In the genomic region with DNA sequence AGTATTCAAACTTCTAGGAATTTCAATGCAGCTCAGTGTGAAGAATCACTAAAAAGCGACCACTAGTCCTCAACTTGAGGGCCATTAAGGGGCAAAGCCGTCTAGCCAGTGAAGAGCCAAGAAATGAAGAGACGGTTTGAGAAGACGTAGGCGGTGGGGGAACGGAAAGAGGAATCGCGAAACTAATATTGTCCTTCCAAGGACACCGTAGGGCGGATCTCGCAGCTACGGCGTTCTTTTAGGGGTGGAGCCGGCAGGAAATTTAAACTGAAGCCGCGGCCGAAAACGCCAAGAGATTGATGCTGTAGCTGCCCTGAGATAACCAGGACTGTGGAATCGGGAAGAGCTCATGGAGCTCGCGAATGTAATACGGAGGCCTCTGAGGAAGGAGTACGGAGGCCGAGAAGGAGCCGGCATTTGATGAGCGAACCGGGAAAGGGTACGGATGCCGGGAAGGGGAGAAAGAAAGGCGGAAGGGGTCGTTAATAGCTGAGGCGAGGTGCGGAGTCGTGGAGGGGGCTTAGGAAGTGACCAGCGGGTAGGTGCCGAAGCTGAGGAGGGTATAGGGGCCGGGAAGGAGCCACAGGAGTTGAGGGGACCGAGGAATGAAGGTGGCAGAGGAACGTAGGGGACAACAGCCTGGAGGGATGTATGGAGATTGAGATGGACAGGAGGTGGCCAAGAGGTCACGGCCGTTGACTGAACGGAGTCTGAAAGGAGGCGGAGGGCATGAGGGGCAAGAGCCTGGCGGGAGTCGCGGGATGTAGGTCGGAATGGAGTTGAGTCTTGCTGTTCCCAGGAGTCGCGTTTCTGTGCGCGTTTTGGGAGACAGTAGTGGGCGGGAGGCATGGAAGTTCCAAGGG, we compare ENCODE assay signal across 9 cellular contexts. TPM values are rescaled to one million over a fixed set of nuclear protein-coding genes. Genes with fewer than 3 reads are reported as not detected.
A peak's percentile ranks its signal among the peaks of the same experiment; 100 is the strongest.
DNase-seq lines count a peak whose midpoint lies in the region; ATAC-seq and TF ChIP-seq lines count a peak whose summit lies in the region.
"Had no signal": no experiment of that assay in that cellular context is flagged by ENCODE, and none has a peak within 500 bp of the region (broad histone marks: within the 10 kb centered on the region; RNA-seq: fewer than 3 reads in every experiment).

DBF4B (plus strand) TSS at position 265 of the 863 bp plus-strand sequence; CDS start at position 421, 156 bp downstream.

- intact Hi-C loops in adrenal gland (cut with DNase I) = no loop called here
- intact Hi-C loops in left cardiac atrium (cut with DNase I) = no loop called here
- intact Hi-C loops in posterior cingulate gyrus (cut with DNase I) = loop anchor here (2.0 kb wide), 1 partner anchor 20 kb away; the partner anchor contains the start of gene CCDC43
- intact Hi-C loops in transverse colon (cut with DNase I; ENCODE audit: low total_unique reads) = no loop called here

- no peak for TF ChIP-seq CTCF in BJ (IDR thresholded peaks at IDR 0.05; ENCODE audit: insufficient read depth, low read depth, low read length)
- TF ChIP-seq CTCF in adrenal gland (IDR thresholded peaks at IDR 0.05) = peak in 1 of 6 experiments; percentile 25
- no peak for TF ChIP-seq CTCF in transverse colon (IDR thresholded peaks at IDR 0.05)

- H3K36me3 Mint-ChIP-seq in T-cell = no peaks in the 10 kb centered on the region

- peaks cover 0 to 6% (median 5%) of the 10 kb centered on the region in 3 donors for H3K4me1 Mint-ChIP-seq in T-cell

- H3K27me3 ChIP-seq in BJ (ENCODE audit: control insufficient read depth, insufficient read depth, low read length) (no peaks in the 10 kb centered on the region), adrenal gland (no peaks in the 10 kb centered on the region), transverse colon (peaks cover 20% of the 10 kb centered on the region)

- no peak for TF ChIP-seq EP300 in transverse colon (IDR thresholded peaks at IDR 0.05; ENCODE audit: low read depth)

- POLR2A ChIA-PET in BJ (lab: Charles Lee) (no interaction called here), T-cell (lab: Charles Lee) (no interaction called here)

- DNase-seq in BJ (ENCODE audit: low read depth) = peak; percentile 59
- peak; percentile 86 for DNase-seq in NCI-H146 (lab: John Stamatoyannopoulos, UW)
- DNase-seq in T-cell = peak; percentile 61 to 86 (median 79)
- DNase-seq in adrenal gland = peak; percentile 75 to 91 (median 84)
- DNase-seq in left cardiac atrium = peak; percentile 82
- DNase-seq in posterior cingulate gyrus = peak; percentile 68 to 95 (median 76)
- peak; percentile 88 for DNase-seq in transverse colon

- no peaks in the 10 kb centered on the region for H3K36me3 ChIP-seq in BJ (ENCODE audit: control insufficient read depth, insufficient read depth, low read length)
- H3K36me3 ChIP-seq in adrenal gland (replicated peaks in 1 of 2) = no peaks in the 10 kb centered on the region
- H3K36me3 ChIP-seq in transverse colon = peaks cover 0 to 2% (median 0%) of the 10 kb centered on the region in 4 donors

- peaks cover 0 to 8% of the 10 kb centered on the region in 2 donors for H3K27me3 Mint-ChIP-seq in T-cell
- H3K27me3 Mint-ChIP-seq: IgD-negative memory B cell had no signal

- H3K4me1 ChIP-seq in adrenal gland (replicated peaks in 1 of 2) = peaks cover 7 to 12% of the 10 kb centered on the region in 2 donors
- peaks cover 5 to 16% (median 7%) of the 10 kb centered on the region in 4 donors for H3K4me1 ChIP-seq in transverse colon

- in situ Hi-C loops in transverse colon (cut with MboI; ENCODE audit: low pct_ligation_motif_present in 1 of 4, low pct_unique_long_range_greater_than_20kb in 1 of 4, low sequenced_read_pairs in 3 of 4) = no loop called here

- 0 to 1% (median 0%) methylated on average over 52 of the region's 52 CpGs for WGBS in adrenal gland, 4 donors
- 0 to 1% methylated on average over 9 to 52 of the region's 52 CpGs for WGBS in transverse colon (ENCODE audit: low coverage in 1 of 2), 2 donors

- peak; percentile 76 for ATAC-seq in GM21526 (IDR thresholded peaks at IDR 0.05; ENCODE audit: low FRiP score, unreplicated experiment)
- peak; percentile 93 to 97 (median 96) for ATAC-seq in T-cell (replicated peaks in 1 of 4)
- peak; percentile 92 for ATAC-seq in left cardiac atrium

- peak in 1 of 2 donors; percentile 23 for TF ChIP-seq POLR2A in adrenal gland (IDR thresholded peaks at IDR 0.05)
- TF ChIP-seq POLR2A in transverse colon (IDR thresholded peaks at IDR 0.05) = no peak

- no peak within 1 kb of the TSS for H3K27ac Mint-ChIP-seq in T-cell

- H3K9me3 ChIP-seq in adrenal gland (replicated peaks in 1 of 3) (no peaks in the 10 kb centered on the region), transverse colon (no peaks in the 10 kb centered on the region)

- H3K27ac ChIP-seq in adrenal gland = peak within 1 kb of the TSS in 3 of 5 donors; percentile 18 to 66 (median 50)
- H3K27ac ChIP-seq in transverse colon = peak within 1 kb of the TSS; percentile 68 to 85 (median 76)

- no peaks in the 10 kb centered on the region for H3K9me3 Mint-ChIP-seq in T-cell

- no peak within 1 kb of the TSS for H3K4me3 Mint-ChIP-seq in T-cell

- H3K4me3 ChIP-seq in BJ (ENCODE audit: low read depth, low read length) (peak within 1 kb of the TSS; percentile 72), adrenal gland (peak within 1 kb of the TSS; percentile 20 to 74 (median 62)), transverse colon (peak within 1 kb of the TSS; percentile 50 to 100 (median 68))

- CTCF ChIA-PET in BJ (lab: Yijun Ruan, JAX) (interaction anchor here (0.8 to 0.9 kb wide), 2 partner anchors 18 to 36 kb away, joined by 3 to 4 read pairs; no protein-coding TSS in a partner anchor), T-cell (lab: Charles Lee) (interaction anchor here (0.5 to 1.2 kb wide), 3 partner anchors 14 to 194 kb away, joined by 4 to 5 read pairs (median 4); no protein-coding TSS in a partner anchor)

RNA-seq across cellular contexts. Expression of gene DBF4B, which starts in this region (rescaled TPM):
- polyA plus RNA-seq in BJ (2011; rRNA removed) (6.1 and 9.9 TPM in 2 replicates), adrenal gland (10 to 100 TPM in 1 of 3 donors, 1 to 10 TPM in 2; 1.9 to 10.5 (median 3.7) TPM)
- 5.6 and 7.4 TPM in 2 replicates for polyA minus RNA-seq in BJ (2011; rRNA and poly(A)+ RNA removed)
- total RNA-seq in T-cell (1 to 10 TPM; 3.8 to 7.8 (median 6.8) TPM), adrenal gland (1 to 10 TPM; 2.1 to 8.1 (median 4.7) TPM), left cardiac atrium (1 to 10 TPM; 3.6 to 5.6 TPM), transverse colon (1 to 10 TPM; 1.5 to 3.5 (median 2.5) TPM)

Comparison
In these comparisons a context has a peak if more than half of its experiments do, and no peak if none do; other contexts are left out.
1. Peak in every context shown above with its lines: DNase-seq, ATAC-seq, H3K4me3 ChIP-seq and H3K27ac ChIP-seq.